Comparison of ENCODE assay signal across 1 cellular context in genomic region chr2:26732446-26732845, GRCh38.
TF ChIP-seq lines count a peak whose summit lies in the region.

No MANE protein-coding gene starts in this region.

TF ChIP-seq in SK-N-SH, 30 proteins besides CTCF, POLR2A, EP300 and RAD21 (continued from another document):
- TF ChIP-seq RFX5 (IDR thresholded peaks at IDR 0.05; ENCODE audit: low read length): no peak
- no peak for TF ChIP-seq TEAD4 (IDR thresholded peaks at IDR 0.05; ENCODE audit: borderline replicate concordance, insufficient read depth)
- TF ChIP-seq ELF1 (IDR thresholded peaks at IDR 0.05): no peak
- TF ChIP-seq MAX (IDR thresholded peaks at IDR 0.05; ENCODE audit: low read depth): no peak
